8 cellular contexts compared by ENCODE assay signal in the genomic region with DNA sequence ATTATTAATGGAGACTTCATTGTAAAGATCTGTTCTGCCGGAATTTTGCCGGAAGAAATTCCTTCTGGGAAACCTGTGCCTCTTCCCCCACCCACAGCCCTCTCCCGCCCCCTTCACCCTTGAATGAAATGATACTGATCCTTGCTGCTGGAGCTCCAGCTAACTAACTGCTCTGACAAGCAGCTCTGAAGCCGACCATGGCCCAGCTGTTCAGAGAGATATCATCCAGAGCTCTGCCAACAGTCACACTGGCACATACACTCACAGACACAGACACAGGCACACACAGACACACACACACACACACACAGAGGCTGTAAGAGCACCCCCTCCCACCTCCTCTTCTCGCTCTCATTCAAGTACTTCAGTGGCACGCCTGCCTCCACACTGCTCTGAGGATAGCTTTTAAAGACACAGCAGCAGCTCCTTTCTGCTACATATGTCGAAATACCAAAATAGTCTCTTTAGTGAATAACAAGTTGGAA.
DNase-seq lines count a peak whose midpoint lies in the region; ATAC-seq lines count a peak whose summit lies in the region.

No MANE protein-coding gene starts in this region.

- ATAC-seq in HG03457 (IDR thresholded peaks at IDR 0.05; ENCODE audit: unreplicated experiment) (no peak), GM21360 (IDR thresholded peaks at IDR 0.05; ENCODE audit: unreplicated experiment) (no peak), GM21367 (IDR thresholded peaks at IDR 0.05; ENCODE audit: unreplicated experiment) (no peak)

- DNase-seq in EH (ENCODE audit: low read depth) (peak; percentile 1), OCI-M1 (lab: John Stamatoyannopoulos, UW) (peak; percentile 87), fibroblast of the conjunctiva (ENCODE audit: low read depth) (peak; percentile 33), nucleus accumbens (lab: John Stamatoyannopoulos, UW) (peak in 50 of 56 donors; percentile 1 to 77 (median 37)), KG1 (lab: John Stamatoyannopoulos, UW) (no peak)
